Comparison of ENCODE assay signal across 12 cellular contexts in genomic region chr3:64548200-64548889, GRCh38.
DNase-seq lines count a peak whose midpoint lies in the region; ATAC-seq and TF ChIP-seq lines count a peak whose summit lies in the region.
"Had no signal": no experiment of that assay in that cellular context is flagged by ENCODE, and none has a peak within 500 bp of the region (broad histone marks: within the 10 kb centered on the region; RNA-seq: fewer than 3 reads in every experiment).

No MANE protein-coding gene starts in this region.

- H2AFZ ChIP-seq in GM23248 (no peak overlapping the region), smooth muscle cell (ENCODE audit: low read depth) (no peak overlapping the region)

- intact Hi-C loops in colonic mucosa (cut with DNase I) = no loop called here

- H3F3A ChIP-seq in GM23248 (ENCODE audit: insufficient read depth) (no peaks in the 10 kb centered on the region), smooth muscle cell (ENCODE audit: low read depth) (no peaks in the 10 kb centered on the region)

- H3K9me2 ChIP-seq in GM23248 (ENCODE audit: insufficient read depth) = no peaks in the 10 kb centered on the region

- no peak overlapping the region for H3K4me3 ChIP-seq in GM23248
- no peak overlapping the region for H3K4me3 ChIP-seq in colonic mucosa
- H3K4me3 ChIP-seq in skeletal muscle tissue (ENCODE audit: low read length in 3 of 3) = peak overlapping the region in 1 of 3 donors; percentile 1
- no peak overlapping the region for H3K4me3 ChIP-seq in smooth muscle cell

- H3K36me3 ChIP-seq in GM23248 (ENCODE audit: low read depth) (no peaks in the 10 kb centered on the region), colonic mucosa (no peaks in the 10 kb centered on the region), skeletal muscle tissue (ENCODE audit: control insufficient read depth in 3 of 3, insufficient read depth in 3 of 3, low read length in 3 of 3) (peaks cover 2 to 13% (median 3%) of the 10 kb centered on the region in 3 donors), smooth muscle cell (ENCODE audit: low read depth) (peaks cover 16% of the 10 kb centered on the region)
- H3K36me3 ChIP-seq: WERI-Rb-1 had no signal

- no peak overlapping the region for H3K4me2 ChIP-seq in GM23248 (ENCODE audit: unreplicated experiment)
- no peak overlapping the region for H3K4me2 ChIP-seq in smooth muscle cell

- H3K27ac ChIP-seq in GM23248 = no peak overlapping the region
- H3K27ac ChIP-seq in colonic mucosa = peak overlapping the region; percentile 11
- peak overlapping the region; percentile 39 for H3K27ac ChIP-seq in skeletal muscle tissue (ENCODE audit: low read depth, low read length)
- no peak overlapping the region for H3K27ac ChIP-seq in smooth muscle cell (ENCODE audit: low read depth)
- H3K27ac ChIP-seq: WERI-Rb-1 had no signal

- TF ChIP-seq CTCF in colonic mucosa (IDR thresholded peaks at IDR 0.05) = no peak
- TF ChIP-seq CTCF in smooth muscle cell (IDR thresholded peaks at IDR 0.05; ENCODE audit: borderline replicate concordance, insufficient read depth, poor library complexity, severe bottlenecking) = no peak

- 40 to 46% methylated on average over 6 of the region's 6 CpGs for WGBS in GM23248 (ENCODE audit: low coverage in 1 of 2, low lambda C conversion rate in 2 of 2, missing lambda C conversion rate in 2 of 2), 2 experiments
- 80% methylated on average over 6 of the region's 6 CpGs for WGBS in smooth muscle cell (ENCODE audit: low lambda C conversion rate)

- DNase-seq in GM23248 (peak; percentile 16), colonic mucosa (peak; percentile 50), left kidney (ENCODE audit: low read depth, low spot score) (peak; percentile 20), KBM-7 (no peak), smooth muscle cell (lab: John Stamatoyannopoulos, UW; ENCODE audit: unreplicated experiment) (no peak), epidermal melanocyte (ENCODE audit: insufficient read length, low spot score) (no peak)
- DNase-seq: CD4-positive, alpha-beta T cell; NCI-H1105; NCI-H526; WERI-Rb-1 had no signal

- H3K9ac ChIP-seq in GM23248 (no peak overlapping the region), colonic mucosa (ENCODE audit: low read depth in 2 of 2, low read length in 2 of 2) (no peak overlapping the region), skeletal muscle tissue (ENCODE audit: low read depth in 1 of 3, low read length in 3 of 3) (peak overlapping the region in 1 of 3 donors; percentile 15), smooth muscle cell (ENCODE audit: low read depth) (no peak overlapping the region)

- no peak for ATAC-seq in HG03520 (IDR thresholded peaks at IDR 0.05; ENCODE audit: unreplicated experiment)

- H3K79me2 ChIP-seq in GM23248 (ENCODE audit: insufficient read depth) = no peaks in the 10 kb centered on the region
- H3K79me2 ChIP-seq in smooth muscle cell (ENCODE audit: low read depth) = no peaks in the 10 kb centered on the region

- H3K9me3 ChIP-seq in GM23248 (ENCODE audit: low read depth) (no peaks in the 10 kb centered on the region), colonic mucosa (no peaks in the 10 kb centered on the region), skeletal muscle tissue (ENCODE audit: control insufficient read depth in 3 of 3, low read length in 3 of 3) (no peaks in the 10 kb centered on the region), smooth muscle cell (replicated peaks; ENCODE audit: low read depth) (no peaks in the 10 kb centered on the region)

- H3K4me1 ChIP-seq in GM23248 (ENCODE audit: insufficient read depth) (no peaks in the 10 kb centered on the region), colonic mucosa (no peaks in the 10 kb centered on the region), skeletal muscle tissue (ENCODE audit: control insufficient read depth in 3 of 3, insufficient read depth in 3 of 3, low read length in 3 of 3) (peaks cover 15 to 24% (median 18%) of the 10 kb centered on the region in 3 donors), smooth muscle cell (ENCODE audit: low read depth) (peaks cover 7% of the 10 kb centered on the region)

- in situ Hi-C loops in GM23248 (cut with MboI) = loop anchor here (25.0 kb wide), 1 partner anchor 1189 kb away; no protein-coding TSS in a partner anchor
- in situ Hi-C loops in KBM-7 (cut with MboI; ENCODE audit: low pct_unique_long_range_greater_than_20kb, low sequenced_read_pairs) = no loop called here

- H3K27me3 ChIP-seq in GM23248 (replicated peaks; ENCODE audit: insufficient read depth) (no peaks in the 10 kb centered on the region), colonic mucosa (no peaks in the 10 kb centered on the region), skeletal muscle tissue (ENCODE audit: control insufficient read depth in 3 of 3, insufficient read depth in 3 of 3, low read length in 3 of 3) (no peaks in the 10 kb centered on the region), smooth muscle cell (ENCODE audit: low read depth) (no peaks in the 10 kb centered on the region)

- H4K20me1 ChIP-seq in GM23248 (ENCODE audit: insufficient read depth) (no peaks in the 10 kb centered on the region), smooth muscle cell (ENCODE audit: low read depth) (no peaks in the 10 kb centered on the region)

Comparison
In these comparisons a context has a peak if more than half of its experiments do, and no peak if none do; other contexts are left out.
1. DNase-seq: peak in GM23248 (single experiment), colonic mucosa (single experiment) and left kidney (single experiment); none in KBM-7 (single experiment), smooth muscle cell (single experiment) and epidermal melanocyte (single experiment).
2. H3K27ac ChIP-seq: peak in colonic mucosa (single experiment) and skeletal muscle tissue (single experiment); none in GM23248 (single experiment) and smooth muscle cell (single experiment).